ENCODE assay signal across 8 cellular contexts in the genomic region with DNA sequence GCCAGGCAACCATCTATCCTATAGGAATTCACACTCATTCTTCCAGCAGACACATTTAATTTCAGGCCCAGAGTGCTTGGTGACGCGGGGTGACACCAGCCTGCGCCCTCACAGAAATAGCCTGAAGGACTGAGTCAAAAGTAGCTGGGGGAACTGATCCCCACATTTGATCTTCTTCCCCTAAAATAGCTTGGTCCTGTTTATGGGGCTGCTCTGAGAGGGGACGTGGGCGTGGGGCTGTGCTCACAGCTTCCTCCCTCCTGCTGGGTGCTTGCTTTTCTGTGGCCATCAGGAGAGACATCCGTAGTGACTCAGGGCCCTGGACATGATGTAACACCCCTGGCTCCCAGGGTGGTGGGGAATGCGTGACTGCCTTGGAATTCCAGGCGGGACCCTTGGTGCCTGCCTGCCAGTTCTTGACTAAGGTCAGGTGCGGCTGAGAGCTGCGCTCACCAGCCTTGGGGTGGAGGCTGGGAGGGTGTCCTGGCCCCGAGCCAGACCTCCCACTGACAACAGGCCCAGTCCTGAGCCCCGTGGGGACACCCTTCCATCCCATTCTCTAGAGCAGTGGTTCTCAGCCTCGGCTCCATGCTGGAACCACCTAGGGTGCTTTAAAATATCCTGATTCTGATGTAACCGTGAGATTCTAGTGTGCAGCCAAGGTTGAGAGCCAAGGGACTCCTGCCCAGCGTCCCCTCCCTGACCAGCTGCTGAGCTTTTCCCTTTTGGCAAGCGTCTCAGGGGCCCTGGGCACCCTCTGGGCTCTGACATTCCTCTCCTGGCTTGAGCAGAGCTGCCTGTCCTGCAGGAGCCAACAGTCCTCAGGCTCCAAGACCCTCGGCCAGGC. TPM values are rescaled to one million over a fixed set of nuclear protein-coding genes. Genes with fewer than 3 reads are reported as not detected.
DNase-seq lines count a peak whose midpoint lies in the region; ATAC-seq and TF ChIP-seq lines count a peak whose summit lies in the region.

No MANE protein-coding gene starts in this region.

- peak overlapping the region; percentile 86 for H3K27ac Mint-ChIP-seq in progenitor cell of endocrine pancreas

- H3K36me3 Mint-ChIP-seq in progenitor cell of endocrine pancreas (ENCODE audit: insufficient read depth) = no peaks in the 10 kb centered on the region

- TF ChIP-seq CTCF in fibroblast of pulmonary artery (IDR thresholded peaks at IDR 0.05; ENCODE audit: low read length, missing control alignments) = no peak
- TF ChIP-seq CTCF in progenitor cell of endocrine pancreas (IDR thresholded peaks at IDR 0.05; ENCODE audit: unreplicated experiment) = no peak
- no peak for TF ChIP-seq CTCF in testis (IDR thresholded peaks at IDR 0.05)

- H3K36me3 ChIP-seq in testis (ENCODE audit: low read depth, missing control alignments) = no peaks in the 10 kb centered on the region

- TF ChIP-seq POLR2A in testis (IDR thresholded peaks at IDR 0.05) = no peak

- H3K4me3 ChIP-seq in fibroblast of pulmonary artery (replicated peaks; ENCODE audit: low read depth, low read length) (no peak overlapping the region), testis (no peak overlapping the region)

- no peaks in the 10 kb centered on the region for H3K9me3 ChIP-seq in testis

- H3K4me1 Mint-ChIP-seq in progenitor cell of endocrine pancreas (ENCODE audit: low read depth) = peaks cover 21% of the 10 kb centered on the region

- H3K27me3 ChIP-seq in testis = no peaks in the 10 kb centered on the region

- H3K27me3 Mint-ChIP-seq in progenitor cell of endocrine pancreas = peaks cover 8% of the 10 kb centered on the region

- no peak for ATAC-seq in HG02588 (IDR thresholded peaks at IDR 0.05; ENCODE audit: unreplicated experiment)

- 60 to 65% methylated on average over 1 to 17 of the region's 17 CpGs for WGBS in testis, 2 donors

- H3K27ac ChIP-seq in testis = no peak overlapping the region

- peak; percentile 97 for DNase-seq in H4 (ENCODE audit: low spot score)
- DNase-seq in RPMI7951 (ENCODE audit: low read depth) = peak; percentile 97
- DNase-seq in fibroblast of pulmonary artery (ENCODE audit: low read depth) = peak; percentile 93
- DNase-seq in progenitor cell of endocrine pancreas (ENCODE audit: low spot score, unreplicated experiment) = no peak
- no peak for DNase-seq in pons (ENCODE audit: low spot score)
- DNase-seq in testis = no peak
- DNase-seq in stimulated activated CD4-positive, alpha-beta T cell treated with anti-CD3 and anti-CD28 coated beads, Interleukin-1b, Interleukin-23, amount 100 ng/mL, for 48 hours = no peak

- H3K9me3 Mint-ChIP-seq in progenitor cell of endocrine pancreas (ENCODE audit: low read depth) = no peaks in the 10 kb centered on the region

- H3K4me3 Mint-ChIP-seq in progenitor cell of endocrine pancreas (ENCODE audit: low read depth) = no peak overlapping the region

- H3K4me1 ChIP-seq in testis = no peaks in the 10 kb centered on the region

- intact Hi-C loops in testis (cut with DNase I; ENCODE audit: low total_unique reads) = no loop called here

RNA-seq across cellular contexts. Expression of a gene that starts 47.4 kb away (rescaled TPM):
- 6.9 and 10.1 TPM in 2 replicates for total RNA-seq in H4 (2014; rRNA removed; shearing (Covaris generic))
- 8.8 and 9.0 TPM in 2 replicates for total RNA-seq in RPMI7951 (2014; rRNA removed; shearing (Covaris generic))
- total RNA-seq in progenitor cell of endocrine pancreas (24.3 and 27.8 TPM in 2 replicates), testis (10 to 100 TPM in 1 of 2 donors, 1 to 10 TPM in 1; 9.8 to 14.6 TPM)
- polyA plus RNA-seq in testis (ENCODE audit: insufficient read depth, low read depth, low replicate concordance) = 7.5 TPM

Comparison
In these comparisons a context has a peak if more than half of its experiments do, and no peak if none do; other contexts are left out.
1. DNase-seq: peak in H4 (single experiment), RPMI7951 (single experiment) and fibroblast of pulmonary artery (single experiment); none in progenitor cell of endocrine pancreas (single experiment), pons (single experiment), testis (single experiment) and stimulated activated CD4-positive, alpha-beta T cell treated with anti-CD3 and anti-CD28 coated beads, Interleukin-1b, Interleukin-23, amount 100 ng/mL, for 48 hours (single experiment).